Comparison of ENCODE assay signal across 27 cellular contexts in the genomic region with DNA sequence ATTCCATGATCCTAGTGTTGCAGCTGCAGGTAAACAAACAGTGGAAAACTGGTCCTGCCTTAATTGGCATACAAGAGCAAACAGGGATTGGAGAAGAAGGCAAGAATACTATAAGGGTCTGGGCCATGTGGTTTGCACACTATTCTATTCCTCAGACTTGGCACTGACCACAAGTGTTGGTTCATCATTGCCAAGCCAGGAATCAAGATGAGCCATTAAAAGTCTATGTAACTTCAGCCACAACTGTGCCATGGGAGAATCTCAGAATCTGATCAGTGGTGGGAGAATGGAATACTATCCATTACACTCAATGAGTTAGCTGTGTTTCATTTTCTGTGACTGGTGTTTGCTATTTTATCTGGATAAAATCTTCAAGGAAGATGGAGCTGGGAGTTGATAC. TPM values are rescaled to one million over a fixed set of nuclear protein-coding genes. Genes with fewer than 3 reads are reported as not detected.
"Had no signal": no experiment of that assay in that cellular context is flagged by ENCODE, and none has a peak within 500 bp of the region (broad histone marks: within the 10 kb centered on the region; RNA-seq: fewer than 3 reads in every experiment).

No MANE protein-coding gene starts in this region.

- DNase-seq: dermis blood vessel endothelial cell; dorsolateral prefrontal cortex; effector CD4-positive, alpha-beta T cell; effector memory CD4-positive, alpha-beta T cell; esophagus squamous epithelium; foreskin fibroblast; foreskin melanocyte; gastrocnemius medialis; glutamatergic neuron; head of caudate nucleus; heart right ventricle; hippocampal formation; left cardiac atrium; left ventricle myocardium superior; lower lobe of right lung; mesenchymal stem cell; mucosa of descending colon had no signal

- H3K27me3 ChIP-seq: esophagus squamous epithelium, gastrocnemius medialis, heart right ventricle, left lung had no signal

- H3K27ac ChIP-seq: coronary artery, dorsolateral prefrontal cortex, esophagus squamous epithelium, gastrocnemius medialis, heart right ventricle, left lung, lower lobe of right lung had no signal

- H3K4me3 ChIP-seq: coronary artery, dorsolateral prefrontal cortex, esophagus squamous epithelium, gastrocnemius medialis, heart right ventricle, left lung, lower lobe of right lung, mucosa of descending colon had no signal

- H3K4me1 Mint-ChIP-seq: mesothelial cell of epicardium had no signal

- H3K27ac Mint-ChIP-seq: mesothelial cell of epicardium had no signal

- H3K36me3 ChIP-seq: esophagus squamous epithelium, gastrocnemius medialis, heart right ventricle, left lung, lower lobe of right lung had no signal

- H3K36me3 Mint-ChIP-seq: mesothelial cell of epicardium had no signal

- H3K9me3 ChIP-seq: esophagus squamous epithelium, gastrocnemius medialis, heart right ventricle, left lung, lower lobe of right lung, mucosa of descending colon had no signal

- H3K4me3 Mint-ChIP-seq: mesothelial cell of epicardium had no signal

- ATAC-seq: gastrocnemius medialis, heart right ventricle, left cardiac atrium, left lung, left ventricle myocardium superior, lower lobe of right lung, mucosa of descending colon had no signal

- H3K4me1 ChIP-seq: esophagus squamous epithelium, gastrocnemius medialis, left lung, lower lobe of right lung had no signal

RNA-seq across cellular contexts. Expression of gene FCER1A, which starts 26.2 kb away (rescaled TPM):
- total RNA-seq: cerebellum, dermis blood vessel endothelial cell, endothelial cell of umbilical vein, epithelial cell of proximal tubule, gastrocnemius medialis, glomerular endothelial cell, kidney epithelial cell, lung microvascular endothelial cell, mesothelial cell of epicardium had no signal
- polyA plus RNA-seq: endothelial cell of umbilical vein, keratinocyte had no signal
